ENCODE assay signal across 1 cellular context in genomic region chr19:34359140-34359953, GRCh38.
TF ChIP-seq lines count a peak whose summit lies in the region.

No MANE protein-coding gene starts in this region.

TF ChIP-seq in WTC11, 78 proteins besides CTCF, POLR2A, EP300 and RAD21 (continued from another document and continues in another):
- TF ChIP-seq ATF2 (CRISPR knock-in tag; IDR thresholded peaks at IDR 0.05; ENCODE audit: borderline replicate concordance, low read depth) (no peak), NR2C2 (CRISPR knock-in tag; IDR thresholded peaks at IDR 0.05) (no peak), MAX (CRISPR knock-in tag; IDR thresholded peaks at IDR 0.05) (peak; percentile 97), MYBL2 (CRISPR knock-in tag; IDR thresholded peaks at IDR 0.05) (0 out of 2 replicates have a peak, but pooled peaks have one; percentile 68), TEAD1 (CRISPR knock-in tag; IDR thresholded peaks at IDR 0.05) (no peak), PRDM15 (CRISPR knock-in tag; IDR thresholded peaks at IDR 0.05) (peak; percentile 20; the same call in 1 of the 2 replicates), HMGA2 (CRISPR knock-in tag; IDR thresholded peaks at IDR 0.05) (no peak), GTF2I (CRISPR knock-in tag; conservative IDR thresholded peaks at IDR 0.05) (no peak), ZNF416 (CRISPR knock-in tag; IDR thresholded peaks at IDR 0.05) (0 out of 2 replicates have a peak, but pooled peaks have one; percentile 46), JUN (CRISPR knock-in tag; IDR thresholded peaks at IDR 0.05) (no peak), KAT7 (CRISPR knock-in tag; IDR thresholded peaks at IDR 0.05; ENCODE audit: borderline replicate concordance) (0 out of 2 replicates have a peak, but pooled peaks have one; percentile 69), FOXP1 (CRISPR knock-in tag; IDR thresholded peaks at IDR 0.05; ENCODE audit: borderline replicate concordance) (peak; percentile 68), SP1 (CRISPR knock-in tag; conservative IDR thresholded peaks at IDR 0.05) (peak; percentile 81), RORB (CRISPR knock-in tag; IDR thresholded peaks at IDR 0.05) (no peak), JAZF1 (CRISPR knock-in tag; IDR thresholded peaks at IDR 0.05) (no peak), ZNF512 (CRISPR knock-in tag; IDR thresholded peaks at IDR 0.05; ENCODE audit: borderline replicate concordance) (no peak), NR1H2 (CRISPR knock-in tag; IDR thresholded peaks at IDR 0.05) (no peak), MLX (CRISPR knock-in tag; IDR thresholded peaks at IDR 0.05) (no peak), E2F1 (CRISPR knock-in tag; IDR thresholded peaks at IDR 0.05) (no peak), AFF4 (CRISPR knock-in tag; IDR thresholded peaks at IDR 0.05; ENCODE audit: borderline replicate concordance) (no peak), ATF1 (CRISPR knock-in tag; IDR thresholded peaks at IDR 0.05) (no peak), NFYB (CRISPR knock-in tag; conservative IDR thresholded peaks at IDR 0.05; ENCODE audit: low read depth) (no peak), FOXK1 (CRISPR knock-in tag; IDR thresholded peaks at IDR 0.05) (peak; percentile 93), ZSCAN18 (CRISPR knock-in tag; IDR thresholded peaks at IDR 0.05) (0 out of 2 replicates have a peak, but pooled peaks have one; percentile 29), SMAD3 (CRISPR knock-in tag; IDR thresholded peaks at IDR 0.05; ENCODE audit: borderline replicate concordance) (peak; percentile 86; the same call in 1 of the 2 replicates), AR (CRISPR knock-in tag; IDR thresholded peaks at IDR 0.05) (no peak), RELA (CRISPR knock-in tag; IDR thresholded peaks at IDR 0.05; ENCODE audit: borderline replicate concordance) (no peak), ZMAT4 (CRISPR knock-in tag; IDR thresholded peaks at IDR 0.05) (no peak), CREB1 (CRISPR knock-in tag; IDR thresholded peaks at IDR 0.05) (no peak), PRRX2 (CRISPR knock-in tag; IDR thresholded peaks at IDR 0.05) (0 out of 2 replicates have a peak, but pooled peaks have one; percentile 50), TCF7 (CRISPR knock-in tag; IDR thresholded peaks at IDR 0.05; ENCODE audit: low read depth) (no peak), USF1 (CRISPR knock-in tag; IDR thresholded peaks at IDR 0.05) (peak; percentile 77; the same call in 1 of the 2 replicates), ZNF396 (CRISPR knock-in tag; IDR thresholded peaks at IDR 0.05; ENCODE audit: borderline replicate concordance) (no peak), ESRRA (CRISPR knock-in tag; IDR thresholded peaks at IDR 0.05; ENCODE audit: borderline replicate concordance) (no peak), ZNF138 (CRISPR knock-in tag; conservative IDR thresholded peaks at IDR 0.05) (no peak), NFATC4 (CRISPR knock-in tag; IDR thresholded peaks at IDR 0.05) (peak; percentile 33; the same call in 1 of the 2 replicates), FOXJ3 (CRISPR knock-in tag; IDR thresholded peaks at IDR 0.05; ENCODE audit: borderline replicate concordance) (no peak), ZNF121 (CRISPR knock-in tag; IDR thresholded peaks at IDR 0.05) (peak; percentile 43; the same call in 1 of the 2 replicates), OVOL2 (CRISPR knock-in tag; IDR thresholded peaks at IDR 0.05; ENCODE audit: borderline replicate concordance) (no peak)
